In the genomic region with DNA sequence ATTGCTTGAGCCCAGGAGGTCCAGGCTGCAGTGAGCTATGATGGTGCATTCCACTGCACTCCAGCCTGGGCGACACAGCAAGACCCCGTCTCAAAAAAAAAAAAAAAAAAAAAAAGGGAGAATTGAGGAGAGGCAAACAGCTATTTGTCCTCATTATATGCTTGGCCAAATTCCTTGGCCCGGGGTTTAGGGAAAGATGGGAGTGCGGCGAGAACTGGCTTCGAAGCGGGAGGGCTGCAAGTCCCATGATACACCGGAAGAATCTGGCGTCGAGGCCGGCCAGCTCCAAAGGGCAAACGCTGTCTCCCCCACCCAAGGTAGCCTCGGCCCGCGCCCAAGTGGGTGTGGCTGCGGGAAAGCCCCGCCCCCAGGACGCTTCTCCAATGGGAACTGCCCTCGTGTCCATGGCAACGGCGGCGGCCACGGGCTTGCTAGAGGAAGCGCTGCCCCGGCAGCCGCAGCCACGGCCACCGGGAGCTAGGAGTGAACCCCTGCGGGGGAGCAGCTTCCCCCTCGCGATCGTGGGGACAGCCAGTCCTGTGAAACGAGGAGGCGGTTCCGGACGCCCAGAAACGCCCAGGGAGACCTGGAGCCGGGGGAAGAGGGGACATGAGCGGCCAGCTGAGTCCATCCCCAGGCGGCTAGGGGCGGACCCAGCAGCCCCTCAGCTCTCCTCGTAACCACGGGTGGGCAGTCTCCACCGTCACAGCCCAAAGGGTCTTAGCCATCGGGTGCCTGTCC, we compare ENCODE assay signal across 8 cellular contexts. TPM values are rescaled to one million over a fixed set of nuclear protein-coding genes. Genes with fewer than 3 reads are reported as not detected.
DNase-seq lines count a peak whose midpoint lies in the region; ATAC-seq, FAIRE-seq and TF ChIP-seq lines count a peak whose summit lies in the region.

A gene with protein sequence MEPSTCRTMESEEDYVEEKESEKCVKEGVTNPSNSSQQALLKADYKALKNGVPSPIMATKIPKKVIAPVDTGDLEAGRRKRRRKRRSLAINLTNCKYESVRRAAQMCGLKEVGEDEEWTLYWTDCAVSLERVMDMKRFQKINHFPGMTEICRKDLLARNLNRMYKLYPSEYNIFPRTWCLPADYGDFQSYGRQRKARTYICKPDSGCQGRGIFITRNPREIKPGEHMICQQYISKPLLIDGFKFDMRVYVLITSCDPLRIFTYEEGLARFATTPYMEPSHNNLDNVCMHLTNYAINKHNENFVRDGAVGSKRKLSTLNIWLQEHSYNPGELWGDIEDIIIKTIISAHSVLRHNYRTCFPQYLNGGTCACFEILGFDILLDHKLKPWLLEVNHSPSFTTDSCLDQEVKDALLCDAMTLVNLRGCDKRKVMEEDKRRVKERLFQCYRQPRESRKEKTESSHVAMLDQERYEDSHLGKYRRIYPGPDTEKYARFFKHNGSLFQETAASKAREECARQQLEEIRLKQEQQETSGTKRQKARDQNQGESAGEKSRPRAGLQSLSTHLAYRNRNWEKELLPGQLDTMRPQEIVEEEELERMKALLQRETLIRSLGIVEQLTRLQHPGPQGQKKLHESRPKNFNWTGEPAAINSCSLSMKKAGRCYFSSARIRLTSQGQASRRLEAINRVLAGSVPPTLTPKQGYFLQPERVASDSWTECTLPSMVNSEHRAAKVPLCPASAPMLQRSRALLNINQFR (plus strand): TSS at position 434 of the 741 bp plus-strand sequence. CDS start 1,075 bp downstream, outside the sequence.

- H3F3A ChIP-seq in neural cell (ENCODE audit: insufficient read depth, low read length, poor library complexity, severe bottlenecking): no peaks in the 10 kb centered on the region

- peak; percentile 93 for TF ChIP-seq POLR2A in A549 (IDR thresholded peaks at IDR 0.05; ENCODE audit: low read length)

- H3K4me1 ChIP-seq in A549 (peaks cover 12% of the 10 kb centered on the region), foreskin keratinocyte (no peaks in the 10 kb centered on the region), stomach smooth muscle (ENCODE audit: control insufficient read depth, insufficient read depth, low read length) (peaks cover 14% of the 10 kb centered on the region)

- peak within 1 kb of the TSS; percentile 65 for H3K9ac ChIP-seq in neural cell (ENCODE audit: low read length)
- H3K9ac ChIP-seq in stomach smooth muscle (ENCODE audit: low read length in 2 of 2): peak within 1 kb of the TSS; percentile 21 to 63

- H2AFZ ChIP-seq in neural cell (ENCODE audit: low read depth, low read length): peak within 1 kb of the TSS; percentile 76

- H3K9me3 ChIP-seq in A549 (no peaks in the 10 kb centered on the region), neural cell (ENCODE audit: low read length) (no peaks in the 10 kb centered on the region), stomach smooth muscle (ENCODE audit: control insufficient read depth in 2 of 2, low read length in 2 of 2) (no peaks in the 10 kb centered on the region)

- no peak for TF ChIP-seq EP300 in A549 (IDR thresholded peaks at IDR 0.05)
- no peak for TF ChIP-seq EP300 in neural cell (conservative IDR thresholded peaks at IDR 0.05; ENCODE audit: poor library complexity, severe bottlenecking)

- H3K27me3 ChIP-seq in foreskin keratinocyte (no peaks in the 10 kb centered on the region), neural cell (ENCODE audit: insufficient read depth, low read depth, low read length) (no peaks in the 10 kb centered on the region), stomach smooth muscle (ENCODE audit: control insufficient read depth in 1 of 2, insufficient read depth in 2 of 2, low read length in 2 of 2) (no peaks in the 10 kb centered on the region)

- H3K79me2 ChIP-seq in neural cell (replicated peaks; ENCODE audit: insufficient read depth, low read length): no peaks in the 10 kb centered on the region

- H3K4me2 ChIP-seq in A549: peak within 1 kb of the TSS; percentile 98
- peak within 1 kb of the TSS; percentile 55 for H3K4me2 ChIP-seq in neural cell (ENCODE audit: low read length)

- 1% methylated on average over 25 of the region's 45 CpGs for WGBS in A549 (ENCODE audit: missing lambda C conversion rate)

- CTCF ChIA-PET in A549 (lab: Yijun Ruan, JAX): interaction anchor here (0.6 to 4.6 kb wide), 18 partner anchors 7 to 373 kb away, joined by 3 to 20 read pairs (median 6); partner anchors contain the start of genes AP3S2, CIB1 and GDPGP1

- DNase-seq in A549 (ENCODE audit: low read depth in 1 of 2, low spot score in 1 of 2): peak; percentile 92 to 95
- DNase-seq in Kasumi-1 (lab: John Stamatoyannopoulos, UW): peak; percentile 47 to 57
- peak; percentile 86 for DNase-seq in RKO (ENCODE audit: low spot score)
- peak; percentile 52 for DNase-seq in activated gamma-delta T cell treated with anti-CD3 and anti-CD28 coated beads, Interleukin-2, amount 50 U/mL, for 16 hours (ENCODE audit: low read depth)
- DNase-seq in foreskin keratinocyte: peak in 1 of 2 donors; percentile 49

- ATAC-seq in A549 (peak; percentile 97 to 98), GM19328 (IDR thresholded peaks at IDR 0.05; ENCODE audit: unreplicated experiment) (peak; percentile 62), foreskin keratinocyte (peak; percentile 87)

- H4K20me1 ChIP-seq in neural cell (ENCODE audit: insufficient read depth): no peaks in the 10 kb centered on the region

- H3K36me3 ChIP-seq in neural cell (ENCODE audit: insufficient read depth, low read length) (no peaks in the 10 kb centered on the region), stomach smooth muscle (ENCODE audit: control insufficient read depth in 2 of 2, insufficient read depth in 2 of 2, low read length in 2 of 2) (no peaks in the 10 kb centered on the region)

- TF ChIP-seq CTCF in A549 (IDR thresholded peaks at IDR 0.05): no peak
- no peak for TF ChIP-seq CTCF in foreskin keratinocyte (conservative IDR thresholded peaks at IDR 0.05)
- TF ChIP-seq CTCF in neural cell (IDR thresholded peaks at IDR 0.05; ENCODE audit: poor library complexity, severe bottlenecking): peak; percentile 42

- POLR2A ChIA-PET in A549 (lab: Yijun Ruan, JAX): interaction anchor here (0.6 to 2.4 kb wide), 12 partner anchors 11 to 147 kb away, joined by 3 to 24 read pairs (median 8); partner anchors contain the start of genes CIB1, GDPGP1, IDH2 and IQGAP1

- H3K27ac ChIP-seq in A549 (peak within 1 kb of the TSS; percentile 83 to 86), foreskin keratinocyte (no peak within 1 kb of the TSS), neural cell (ENCODE audit: low read length) (peak within 1 kb of the TSS; percentile 23), stomach smooth muscle (ENCODE audit: low read length) (no peak within 1 kb of the TSS)

- FAIRE-seq in A549 (lab: Jason Lieb, UNC): no peak

- H3K9me2 ChIP-seq in neural cell (ENCODE audit: insufficient read depth, low read length): no peaks in the 10 kb centered on the region

- TF ChIP-seq RAD21 in A549 (conservative IDR thresholded peaks at IDR 0.05 in 1 of 2, IDR thresholded peaks at IDR 0.05 in 1 of 2): no peak
- no peak for TF ChIP-seq RAD21 in neural cell (conservative IDR thresholded peaks at IDR 0.05)

- H3K4me3 ChIP-seq in A549 (peak within 1 kb of the TSS; percentile 69), neural cell (ENCODE audit: low read length) (peak within 1 kb of the TSS; percentile 87), stomach smooth muscle (ENCODE audit: low read length in 2 of 2) (peak within 1 kb of the TSS; percentile 83 to 85)

TF ChIP-seq in A549, 52 proteins besides CTCF, POLR2A, EP300 and RAD21 (continues in another document):
- TF ChIP-seq, protein P1, sequence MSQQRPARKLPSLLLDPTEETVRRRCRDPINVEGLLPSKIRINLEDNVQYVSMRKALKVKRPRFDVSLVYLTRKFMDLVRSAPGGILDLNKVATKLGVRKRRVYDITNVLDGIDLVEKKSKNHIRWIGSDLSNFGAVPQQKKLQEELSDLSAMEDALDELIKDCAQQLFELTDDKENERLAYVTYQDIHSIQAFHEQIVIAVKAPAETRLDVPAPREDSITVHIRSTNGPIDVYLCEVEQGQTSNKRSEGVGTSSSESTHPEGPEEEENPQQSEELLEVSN (IDR thresholded peaks at IDR 0.05; ENCODE audit: borderline replicate concordance, low read depth): peak; percentile 92
- TF ChIP-seq, protein P2, sequence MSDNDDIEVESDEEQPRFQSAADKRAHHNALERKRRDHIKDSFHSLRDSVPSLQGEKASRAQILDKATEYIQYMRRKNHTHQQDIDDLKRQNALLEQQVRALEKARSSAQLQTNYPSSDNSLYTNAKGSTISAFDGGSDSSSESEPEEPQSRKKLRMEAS (IDR thresholded peaks at IDR 0.05): peak; percentile 91
- TF ChIP-seq PHF8 (IDR thresholded peaks at IDR 0.05; ENCODE audit: borderline replicate concordance, low read depth): peak; percentile 25; the same call in 1 of the 2 replicates
- TF ChIP-seq TFCP2L1 (CRISPR knock-in tag; IDR thresholded peaks at IDR 0.05): 0 out of 2 replicates have a peak, but pooled peaks have one; percentile 67
- no peak for TF ChIP-seq CHD4 (IDR thresholded peaks at IDR 0.05; ENCODE audit: borderline replicate concordance)

RNA-seq across cellular contexts. Expression of the gene that starts here (rescaled TPM):
- 0.56 and 0.61 TPM in 2 replicates for polyA plus RNA-seq in A549 (2011; rRNA removed)
- polyA plus RNA-seq in A549 (2012; cell fraction: cytosol; rRNA removed): 0.20 and 0.22 TPM in 2 replicates
- 0.24 and 0.28 TPM in 2 replicates for polyA plus RNA-seq in A549 (2012; cell fraction: nucleus; rRNA removed)
- polyA plus RNA-seq in A549 (2017; fragmentation: RNase III; extraction: RNeasy Plus Mini Kit Qiagen cat#74134 plus additional on column Dnase treatment): 0.17 to 0.29 TPM (median 0.24 TPM) in 3 replicates
- 0.58 and 1.1 TPM in 2 replicates for polyA minus RNA-seq in A549 (2011; rRNA and poly(A)+ RNA removed)
- total RNA-seq in foreskin keratinocyte: 0.07 TPM in 1 of 2 replicates, not detected in the other
- not detected in 2 replicates for polyA plus RNA-seq in foreskin keratinocyte
- polyA plus RNA-seq in neural cell: 0.33 TPM in 1 of 2 replicates, not detected in the other
- not detected in 2 replicates for polyA minus RNA-seq in neural cell

Comparison
In these comparisons a context has a peak if more than half of its experiments do, and no peak if none do; other contexts are left out.
1. Peak in ATAC-seq in foreskin keratinocyte; RNA of the gene not detected or under 1 TPM.
2. H3K27ac ChIP-seq: peak in A549 (2 of 2) and neural cell (single experiment); none in foreskin keratinocyte (single experiment) and stomach smooth muscle (single experiment).
3. Peak in every context shown above with its lines, with median percentiles within 50 percentile points of each other: ATAC-seq and H3K4me3 ChIP-seq.